ENCODE assay signal across 1 cellular context in the genomic region with DNA sequence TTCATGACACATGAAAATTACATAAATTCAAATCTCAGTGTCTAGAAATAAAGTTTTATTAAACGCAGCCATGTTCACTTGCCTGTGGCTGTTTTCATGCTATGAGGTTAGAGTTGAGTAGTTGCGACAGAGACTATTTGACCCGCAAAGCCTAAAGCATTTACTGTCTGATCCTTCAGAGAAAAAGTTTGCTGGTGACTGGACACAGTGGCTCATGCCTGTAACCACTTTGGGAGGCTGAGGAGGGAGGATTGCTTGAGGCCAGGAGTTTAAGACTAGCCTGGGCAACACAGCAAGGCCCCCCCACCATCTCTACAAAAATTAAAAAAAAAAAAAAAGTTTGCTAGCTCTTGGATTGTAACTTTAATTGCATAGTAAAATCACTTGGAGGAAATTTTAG.
TF ChIP-seq lines count a peak whose summit lies in the region.

No MANE protein-coding gene starts in this region.

TF ChIP-seq in HepG2, 621 proteins besides CTCF, POLR2A, EP300 and RAD21:
- TF ChIP-seq, protein P1, sequence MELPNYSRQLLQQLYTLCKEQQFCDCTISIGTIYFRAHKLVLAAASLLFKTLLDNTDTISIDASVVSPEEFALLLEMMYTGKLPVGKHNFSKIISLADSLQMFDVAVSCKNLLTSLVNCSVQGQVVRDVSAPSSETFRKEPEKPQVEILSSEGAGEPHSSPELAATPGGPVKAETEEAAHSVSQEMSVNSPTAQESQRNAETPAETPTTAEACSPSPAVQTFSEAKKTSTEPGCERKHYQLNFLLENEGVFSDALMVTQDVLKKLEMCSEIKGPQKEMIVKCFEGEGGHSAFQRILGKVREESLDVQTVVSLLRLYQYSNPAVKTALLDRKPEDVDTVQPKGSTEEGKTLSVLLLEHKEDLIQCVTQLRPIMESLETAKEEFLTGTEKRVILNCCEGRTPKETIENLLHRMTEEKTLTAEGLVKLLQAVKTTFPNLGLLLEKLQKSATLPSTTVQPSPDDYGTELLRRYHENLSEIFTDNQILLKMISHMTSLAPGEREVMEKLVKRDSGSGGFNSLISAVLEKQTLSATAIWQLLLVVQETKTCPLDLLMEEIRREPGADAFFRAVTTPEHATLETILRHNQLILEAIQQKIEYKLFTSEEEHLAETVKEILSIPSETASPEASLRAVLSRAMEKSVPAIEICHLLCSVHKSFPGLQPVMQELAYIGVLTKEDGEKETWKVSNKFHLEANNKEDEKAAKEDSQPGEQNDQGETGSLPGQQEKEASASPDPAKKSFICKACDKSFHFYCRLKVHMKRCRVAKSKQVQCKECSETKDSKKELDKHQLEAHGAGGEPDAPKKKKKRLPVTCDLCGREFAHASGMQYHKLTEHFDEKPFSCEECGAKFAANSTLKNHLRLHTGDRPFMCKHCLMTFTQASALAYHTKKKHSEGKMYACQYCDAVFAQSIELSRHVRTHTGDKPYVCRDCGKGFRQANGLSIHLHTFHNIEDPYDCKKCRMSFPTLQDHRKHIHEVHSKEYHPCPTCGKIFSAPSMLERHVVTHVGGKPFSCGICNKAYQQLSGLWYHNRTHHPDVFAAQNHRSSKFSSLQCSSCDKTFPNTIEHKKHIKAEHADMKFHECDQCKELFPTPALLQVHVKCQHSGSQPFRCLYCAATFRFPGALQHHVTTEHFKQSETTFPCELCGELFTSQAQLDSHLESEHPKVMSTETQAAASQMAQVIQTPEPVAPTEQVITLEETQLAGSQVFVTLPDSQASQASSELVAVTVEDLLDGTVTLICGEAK (IDR thresholded peaks at IDR 0.05): no peak
- TF ChIP-seq, protein P1 (CRISPR knock-in tag; IDR thresholded peaks at IDR 0.05): peak; percentile 46; the same call in 1 of the 2 replicates
- TF ChIP-seq CEBPG (CRISPR knock-in tag; IDR thresholded peaks at IDR 0.05): 0 out of 2 replicates have a peak, but pooled peaks have one; percentile 20
- no peak for TF ChIP-seq ZNF562 (CRISPR knock-in tag; IDR thresholded peaks at IDR 0.05; ENCODE audit: borderline replicate concordance)
- TF ChIP-seq, protein P2, sequence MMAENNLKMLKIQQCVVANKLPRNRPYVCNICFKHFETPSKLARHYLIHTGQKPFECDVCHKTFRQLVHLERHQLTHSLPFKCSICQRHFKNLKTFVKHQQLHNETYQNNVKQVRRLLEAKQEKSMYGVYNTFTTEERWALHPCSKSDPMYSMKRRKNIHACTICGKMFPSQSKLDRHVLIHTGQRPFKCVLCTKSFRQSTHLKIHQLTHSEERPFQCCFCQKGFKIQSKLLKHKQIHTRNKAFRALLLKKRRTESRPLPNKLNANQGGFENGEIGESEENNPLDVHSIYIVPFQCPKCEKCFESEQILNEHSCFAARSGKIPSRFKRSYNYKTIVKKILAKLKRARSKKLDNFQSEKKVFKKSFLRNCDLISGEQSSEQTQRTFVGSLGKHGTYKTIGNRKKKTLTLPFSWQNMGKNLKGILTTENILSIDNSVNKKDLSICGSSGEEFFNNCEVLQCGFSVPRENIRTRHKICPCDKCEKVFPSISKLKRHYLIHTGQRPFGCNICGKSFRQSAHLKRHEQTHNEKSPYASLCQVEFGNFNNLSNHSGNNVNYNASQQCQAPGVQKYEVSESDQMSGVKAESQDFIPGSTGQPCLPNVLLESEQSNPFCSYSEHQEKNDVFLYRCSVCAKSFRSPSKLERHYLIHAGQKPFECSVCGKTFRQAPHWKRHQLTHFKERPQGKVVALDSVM (CRISPR knock-in tag; IDR thresholded peaks at IDR 0.05): peak; percentile 60; the same call in 1 of the 2 replicates
- TF ChIP-seq, protein P3, sequence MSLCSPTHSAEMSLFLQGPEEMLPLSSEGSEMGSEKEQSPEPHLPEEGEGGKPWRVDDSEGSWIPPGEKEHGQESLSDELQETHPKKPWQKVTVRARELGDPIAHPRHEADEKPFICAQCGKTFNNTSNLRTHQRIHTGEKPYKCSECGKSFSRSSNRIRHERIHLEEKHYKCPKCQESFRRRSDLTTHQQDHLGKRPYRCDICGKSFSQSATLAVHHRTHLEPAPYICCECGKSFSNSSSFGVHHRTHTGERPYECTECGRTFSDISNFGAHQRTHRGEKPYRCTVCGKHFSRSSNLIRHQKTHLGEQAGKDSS (CRISPR knock-in tag; IDR thresholded peaks at IDR 0.05; ENCODE audit: borderline replicate concordance, low read depth): no peak
- no peak for TF ChIP-seq ZNF607 (CRISPR knock-in tag; IDR thresholded peaks at IDR 0.05; ENCODE audit: borderline replicate concordance)
TF ChIP-seq in HepG2: peak in this region for 3.
